In the genomic region with DNA sequence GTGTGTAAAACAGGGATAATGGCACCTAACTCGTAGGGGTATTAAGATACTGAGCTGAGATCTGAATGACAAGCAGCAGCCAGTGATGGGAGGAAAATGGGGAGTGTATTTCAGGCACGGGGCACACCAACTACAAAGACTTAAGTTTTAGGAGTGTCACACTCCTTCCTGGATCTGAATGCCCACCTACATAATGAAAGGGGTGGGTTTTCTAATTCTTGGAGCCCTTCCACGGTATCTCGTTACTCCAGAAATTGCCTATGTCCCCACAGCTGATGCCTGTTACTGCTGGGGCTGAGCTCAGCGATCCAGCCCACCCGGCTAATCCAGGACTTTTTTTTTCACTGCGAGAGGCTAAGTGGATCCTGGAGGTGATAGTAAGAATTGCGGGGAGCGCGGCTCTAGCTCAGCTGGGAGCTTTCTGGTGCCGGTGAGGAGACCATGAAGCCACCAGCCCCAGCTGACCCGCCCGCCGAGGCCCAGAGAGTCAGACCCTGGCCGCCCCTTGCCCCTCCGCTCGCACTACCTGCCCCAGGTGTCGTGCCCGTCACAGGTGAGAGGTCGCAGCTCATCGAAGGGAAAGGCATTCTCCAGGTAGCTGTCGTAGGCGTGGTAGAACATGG, we compare ENCODE assay signal across 8 cellular contexts. TPM values are rescaled to one million over a fixed set of nuclear protein-coding genes. Genes with fewer than 3 reads are reported as not detected.
A peak's percentile ranks its signal among the peaks of the same experiment; 100 is the strongest.
DNase-seq lines count a peak whose midpoint lies in the region; ATAC-seq and TF ChIP-seq lines count a peak whose summit lies in the region.

No MANE protein-coding gene starts in this region.

- H3K27ac ChIP-seq in GM23338 (ENCODE audit: low read depth), result peak overlapping the region; percentile 85
- H3K27ac ChIP-seq in cingulate gyrus (ENCODE audit: low read depth, low read length), result peak overlapping the region; percentile 75
- peak overlapping the region in 1 of 2 donors; percentile 89 for H3K27ac ChIP-seq in lung (ENCODE audit: low read depth in 1 of 2, low read length in 1 of 2)
- peak overlapping the region; percentile 81 for H3K27ac ChIP-seq in upper lobe of right lung

- DNase-seq in COR-L47 (lab: John Stamatoyannopoulos, UW) (peak; percentile 11), GM23338 (ENCODE audit: low spot score) (peak; percentile 75), RPMI7951 (ENCODE audit: low read depth) (peak; percentile 47), lung (ENCODE audit: low spot score) (no peak), upper lobe of right lung (peak; percentile 69)

- H3K4me2 ChIP-seq in GM23338, result peak overlapping the region; percentile 77

- no peaks in the 10 kb centered on the region for H3K79me2 ChIP-seq in GM23338 (replicated peaks; ENCODE audit: insufficient read depth)

- intact Hi-C loops in upper lobe of right lung (cut with DNase I), result no loop called here

- H3K4me3 Mint-ChIP-seq in GM23338, result peak overlapping the region; percentile 92

- peaks cover 13% of the 10 kb centered on the region for H3F3A ChIP-seq in GM23338 (replicated peaks; ENCODE audit: low read depth)

- H3K27me3 ChIP-seq in GM23338 (ENCODE audit: insufficient read depth), result no peaks in the 10 kb centered on the region
- no peaks in the 10 kb centered on the region for H3K27me3 ChIP-seq in lung (ENCODE audit: control insufficient read depth, insufficient read depth)
- H3K27me3 ChIP-seq in upper lobe of right lung, result no peaks in the 10 kb centered on the region

- peak overlapping the region; percentile 89 for H2AFZ ChIP-seq in GM23338

- H3K9me3 ChIP-seq in lung (ENCODE audit: control insufficient read depth in 2 of 2, insufficient read depth in 1 of 2, low read length in 1 of 2), result no peaks in the 10 kb centered on the region
- H3K9me3 ChIP-seq in upper lobe of right lung, result no peaks in the 10 kb centered on the region

- ATAC-seq in GM23338, result peak; percentile 52
- ATAC-seq in lung (ENCODE audit: insufficient read depth, low FRiP score), result peak; percentile 10
- ATAC-seq in upper lobe of right lung, result peak; percentile 17
- no peak for ATAC-seq in HG02763 (IDR thresholded peaks at IDR 0.05; ENCODE audit: unreplicated experiment)
- no peak for ATAC-seq in HG02571 (IDR thresholded peaks at IDR 0.05; ENCODE audit: unreplicated experiment)

- TF ChIP-seq CTCF in GM23338 (conservative IDR thresholded peaks at IDR 0.05; ENCODE audit: low read depth in 2 of 2), result no peak
- TF ChIP-seq CTCF in lung (IDR thresholded peaks at IDR 0.05; ENCODE audit: control extremely low read depth, extremely low read depth), result no peak
- TF ChIP-seq CTCF in upper lobe of right lung (IDR thresholded peaks at IDR 0.05), result no peak

- H3K27me3 Mint-ChIP-seq in GM23338 (ENCODE audit: insufficient read depth, low read depth, poor library complexity), result peaks cover 9% of the 10 kb centered on the region

- H3K4me1 ChIP-seq in GM23338 (ENCODE audit: insufficient read depth), result peaks cover 13% of the 10 kb centered on the region
- peaks cover 0 to 5% of the 10 kb centered on the region in 2 donors for H3K4me1 ChIP-seq in lung (ENCODE audit: control insufficient read depth in 2 of 2, insufficient read depth in 2 of 2, low read length in 2 of 2)
- peaks cover 23% of the 10 kb centered on the region for H3K4me1 ChIP-seq in upper lobe of right lung

- H3K36me3 ChIP-seq in GM23338 (ENCODE audit: insufficient read depth) (peaks cover 11% of the 10 kb centered on the region; the same call in 1 of the 2 replicates), lung (ENCODE audit: control insufficient read depth in 2 of 2, insufficient read depth in 2 of 2, low read length in 2 of 2) (peaks cover 15 to 18% of the 10 kb centered on the region in 2 donors), upper lobe of right lung (peaks cover 27% of the 10 kb centered on the region)

- peaks cover 6% of the 10 kb centered on the region; the same call in 1 of the 3 replicates for H3K36me3 Mint-ChIP-seq in GM23338 (ENCODE audit: low read depth)

- H3K4me3 ChIP-seq in GM23338, result peak overlapping the region; percentile 95
- H3K4me3 ChIP-seq in lung, result peak overlapping the region; percentile 79
- H3K4me3 ChIP-seq in upper lobe of right lung, result peak overlapping the region; percentile 88

- WGBS in lung, 2 donors, result 4% methylated on average over 23 of the region's 23 CpGs

- H3K9me2 ChIP-seq in GM23338 (ENCODE audit: insufficient read depth), result no peaks in the 10 kb centered on the region

- no peaks in the 10 kb centered on the region for H3K9me3 Mint-ChIP-seq in GM23338

- no peaks in the 10 kb centered on the region; the same call in 1 of the 2 replicates for H4K20me1 ChIP-seq in GM23338 (replicated peaks; ENCODE audit: insufficient read depth)

- H3K4me1 Mint-ChIP-seq in GM23338, result peaks cover 16% of the 10 kb centered on the region

- peak overlapping the region; percentile 92 for H3K27ac Mint-ChIP-seq in GM23338

TF ChIP-seq in GM23338, 12 proteins besides CTCF, POLR2A, EP300 and RAD21 (continues in another document):
- TF ChIP-seq EZH2 (IDR thresholded peaks at IDR 0.05; ENCODE audit: low read depth, unreplicated experiment) (no peak), EZH2phosphoT487 (IDR thresholded peaks at IDR 0.05; ENCODE audit: unreplicated experiment) (no peak), ZNF114 (CRISPR knock-in tag; IDR thresholded peaks at IDR 0.05) (no peak)
- TF ChIP-seq, protein P1, sequence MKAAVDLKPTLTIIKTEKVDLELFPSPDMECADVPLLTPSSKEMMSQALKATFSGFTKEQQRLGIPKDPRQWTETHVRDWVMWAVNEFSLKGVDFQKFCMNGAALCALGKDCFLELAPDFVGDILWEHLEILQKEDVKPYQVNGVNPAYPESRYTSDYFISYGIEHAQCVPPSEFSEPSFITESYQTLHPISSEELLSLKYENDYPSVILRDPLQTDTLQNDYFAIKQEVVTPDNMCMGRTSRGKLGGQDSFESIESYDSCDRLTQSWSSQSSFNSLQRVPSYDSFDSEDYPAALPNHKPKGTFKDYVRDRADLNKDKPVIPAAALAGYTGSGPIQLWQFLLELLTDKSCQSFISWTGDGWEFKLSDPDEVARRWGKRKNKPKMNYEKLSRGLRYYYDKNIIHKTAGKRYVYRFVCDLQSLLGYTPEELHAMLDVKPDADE (IDR thresholded peaks at IDR 0.05), result no peak

RNA-seq across cellular contexts. Expression of gene EDEM2, which starts 0.7 kb away (rescaled TPM):
- total RNA-seq in GM23338 (2014; rRNA removed; shearing (Covaris generic)), result 20.7 and 25.3 TPM in 2 replicates
- polyA plus RNA-seq in GM23338 (2016; fragmentation: Nextera tagmentation; extraction: Ambion mirVana), result 13.9 and 14.2 TPM in 2 replicates
- total RNA-seq in RPMI7951 (2014; rRNA removed; shearing (Covaris generic)), result 53.1 and 61.4 TPM in 2 replicates
- 10 to 100 TPM; 25.8 to 51.6 TPM for total RNA-seq in lung
- 10 to 100 TPM; 19.4 to 42.6 TPM for polyA plus RNA-seq in lung
- 39.2 TPM for total RNA-seq in upper lobe of right lung

RNA-seq across cellular contexts. Expression of gene PROCR, which starts 25.5 kb away (rescaled TPM):
- 32.9 and 45.2 TPM in 2 replicates for total RNA-seq in GM23338 (2014; rRNA removed; shearing (Covaris generic))
- 36.1 and 41.5 TPM in 2 replicates for polyA plus RNA-seq in GM23338 (2016; fragmentation: Nextera tagmentation; extraction: Ambion mirVana)
- total RNA-seq in RPMI7951 (2014; rRNA removed; shearing (Covaris generic)), result 47.8 and 62.2 TPM in 2 replicates
- total RNA-seq in lung, result 10 to 100 TPM; 22.5 to 26.2 TPM
- polyA plus RNA-seq in lung, result 10 to 100 TPM; 14.4 to 31.0 TPM
- total RNA-seq in upper lobe of right lung, result 20.4 TPM

RNA-seq across cellular contexts. Expression of gene TRPC4AP, which starts 53.8 kb away (rescaled TPM):
- total RNA-seq in GM23338 (2014; rRNA removed; shearing (Covaris generic)), result 74.1 and 89.5 TPM in 2 replicates
- polyA plus RNA-seq in GM23338 (2016; fragmentation: Nextera tagmentation; extraction: Ambion mirVana) (47.5 and 48.8 TPM in 2 replicates), lung (10 to 100 TPM; 37.6 to 56.3 TPM)
- total RNA-seq in RPMI7951 (2014; rRNA removed; shearing (Covaris generic)), result 44.9 and 49.5 TPM in 2 replicates
- total RNA-seq in lung (10 to 100 TPM; 44.0 to 62.5 TPM), upper lobe of right lung (67.6 TPM)

Comparison
In these comparisons a context has a peak if more than half of its experiments do, and no peak if none do; other contexts are left out.
1. ATAC-seq: peak in GM23338 (single experiment), lung (single experiment) and upper lobe of right lung (single experiment); none in HG02763 (single experiment) and HG02571 (single experiment).
2. Peak in every context shown above with its lines, with median percentiles within 50 percentile points of each other: H3K4me3 ChIP-seq.